ENCODE assay signal across 9 cellular contexts in genomic region chr11:128686045-128686741, GRCh38.
DNase-seq lines count a peak whose midpoint lies in the region; ATAC-seq and TF ChIP-seq lines count a peak whose summit lies in the region.
"Had no signal": no experiment of that assay in that cellular context is flagged by ENCODE, and none has a peak within 500 bp of the region (broad histone marks: within the 10 kb centered on the region; RNA-seq: fewer than 3 reads in every experiment).

No MANE protein-coding gene starts in this region.

- peak overlapping the region; percentile 67 for H3K4me3 Mint-ChIP-seq in dendritic cell treated with granulocyte-macrophage colony-stimulating factor and Interleukin-4, amounts not matched to agents 40 ng/mL and 50 ng/mL, for 4 days

- H3K4me3 ChIP-seq in HUES48 (ENCODE audit: low read depth, low read length) (peak overlapping the region; percentile 59), parathyroid adenoma (ENCODE audit: low read depth, low read length) (peak overlapping the region; percentile 50)
- H3K4me3 ChIP-seq: lung had no signal

- H3K9me3 ChIP-seq in HUES48 (ENCODE audit: control insufficient read depth, insufficient read depth, low read length) (no peaks in the 10 kb centered on the region), parathyroid adenoma (ENCODE audit: control insufficient read depth, low read length) (no peaks in the 10 kb centered on the region)

- H3K36me3 Mint-ChIP-seq in dendritic cell treated with granulocyte-macrophage colony-stimulating factor and Interleukin-4, amounts not matched to agents 40 ng/mL and 50 ng/mL, for 4 days (ENCODE audit: low read depth), result no peaks in the 10 kb centered on the region

- intact Hi-C loops in dendritic cell treated with granulocyte-macrophage colony-stimulating factor and Interleukin-4, amounts not matched to agents 40 ng/mL and 50 ng/mL, for 4 days (cut with micrococcal nuclease), result no loop called here

- TF ChIP-seq CTCF in parathyroid adenoma (IDR thresholded peaks at IDR 0.05), result no peak

- H3K79me2 ChIP-seq in parathyroid adenoma, result no peaks in the 10 kb centered on the region

- H3K4me2 ChIP-seq in parathyroid adenoma (ENCODE audit: low read length), result peak overlapping the region; percentile 65

- H3K4me1 Mint-ChIP-seq in dendritic cell treated with granulocyte-macrophage colony-stimulating factor and Interleukin-4, amounts not matched to agents 40 ng/mL and 50 ng/mL, for 4 days (ENCODE audit: low read depth), result peaks cover 56% of the 10 kb centered on the region

- DNase-seq in NAMALWA (ENCODE audit: low spot score) (no peak), COLO829 (ENCODE audit: low spot score) (no peak)

- no peak overlapping the region for H3K27ac ChIP-seq in HUES48 (ENCODE audit: low read depth, low read length)
- no peak overlapping the region for H3K27ac ChIP-seq in parathyroid adenoma

- peak; percentile 31 for ATAC-seq in GM18511 (IDR thresholded peaks at IDR 0.05; ENCODE audit: unreplicated experiment)
- ATAC-seq in GM18502 (IDR thresholded peaks at IDR 0.05; ENCODE audit: poor library complexity, unreplicated experiment), result no peak
- ATAC-seq in GM19397 (IDR thresholded peaks at IDR 0.05; ENCODE audit: unreplicated experiment), result no peak

- H3K27ac Mint-ChIP-seq in dendritic cell treated with granulocyte-macrophage colony-stimulating factor and Interleukin-4, amounts not matched to agents 40 ng/mL and 50 ng/mL, for 4 days, result peak overlapping the region; percentile 45

- H3K9me3 Mint-ChIP-seq in dendritic cell treated with granulocyte-macrophage colony-stimulating factor and Interleukin-4, amounts not matched to agents 40 ng/mL and 50 ng/mL, for 4 days, result no peaks in the 10 kb centered on the region

- H3K9ac ChIP-seq in HUES48 (ENCODE audit: low read depth, low read length), result no peak overlapping the region
- H3K9ac ChIP-seq in parathyroid adenoma, result no peak overlapping the region

- H3K27me3 Mint-ChIP-seq in dendritic cell treated with granulocyte-macrophage colony-stimulating factor and Interleukin-4, amounts not matched to agents 40 ng/mL and 50 ng/mL, for 4 days, result peaks cover 64% of the 10 kb centered on the region

- peaks cover 38% of the 10 kb centered on the region for H3K4me1 ChIP-seq in HUES48 (ENCODE audit: control insufficient read depth, insufficient read depth, low read length)
- no peaks in the 10 kb centered on the region for H3K4me1 ChIP-seq in parathyroid adenoma

- H3K27me3 ChIP-seq in HUES48 (ENCODE audit: control insufficient read depth, insufficient read depth, low read length), result peaks cover 100% of the 10 kb centered on the region
- no peaks in the 10 kb centered on the region for H3K27me3 ChIP-seq in parathyroid adenoma (ENCODE audit: control insufficient read depth, insufficient read depth, low read length)

- H3K36me3 ChIP-seq in HUES48 (ENCODE audit: control insufficient read depth, insufficient read depth, low read length) (no peaks in the 10 kb centered on the region), parathyroid adenoma (ENCODE audit: control insufficient read depth, insufficient read depth, low read length) (no peaks in the 10 kb centered on the region)

- H2AFZ ChIP-seq in parathyroid adenoma, result no peak overlapping the region
